In genomic region chr4:87006531-87007344, GRCh38 we compare ENCODE assay signal across 8 cellular contexts.
DNase-seq lines count a peak whose midpoint lies in the region; ATAC-seq and TF ChIP-seq lines count a peak whose summit lies in the region.

No MANE protein-coding gene starts in this region.

- H3K9me3 Mint-ChIP-seq in chondrocyte (ENCODE audit: low read depth) = peaks cover 2% of the 10 kb centered on the region

- H3K36me3 Mint-ChIP-seq in chondrocyte (ENCODE audit: low read depth) = no peaks in the 10 kb centered on the region

- ATAC-seq in HG03378 (IDR thresholded peaks at IDR 0.05; ENCODE audit: unreplicated experiment) = peak; percentile 70

- H3K4me1 ChIP-seq in BE2C = peaks cover 12% of the 10 kb centered on the region

- DNase-seq in BE2C (peak; percentile 96), NCI-H446 treated with DMSO at 0.1 percent for 48 hours (lab: John Stamatoyannopoulos, UW) (peak; percentile 92), chondrocyte (ENCODE audit: low spot score) (peak; percentile 97), kidney tubule cell (ENCODE audit: low spot score) (peak; percentile 95)
- peak; percentile 88 for DNase-seq in activated CD4-positive, alpha-beta T cell treated with anti-CD3 and anti-CD28 coated beads for 1 hour
- DNase-seq in stimulated activated CD4-positive, alpha-beta T cell treated with anti-CD3 and anti-CD28 coated beads, Interleukin-1b, Interleukin-23, amount 100 ng/mL, for 1 hour (ENCODE audit: low read depth in 2 of 2) = peak; percentile 59 to 79

- H3K27me3 ChIP-seq in BE2C = no peaks in the 10 kb centered on the region

- H3K27ac Mint-ChIP-seq in chondrocyte (ENCODE audit: unreplicated experiment) = peak overlapping the region; percentile 96

- H3K4me3 ChIP-seq in BE2C (ENCODE audit: low read depth, low read length) = peak overlapping the region; percentile 86

- no peaks in the 10 kb centered on the region for H3K27me3 Mint-ChIP-seq in chondrocyte (ENCODE audit: low read depth)

- TF ChIP-seq CTCF in BE2C (IDR thresholded peaks at IDR 0.05; ENCODE audit: low read depth, low read length) (peak; percentile 20; the same call in 1 of the 2 replicates), chondrocyte (IDR thresholded peaks at IDR 0.05) (peak; percentile 72)

- no peaks in the 10 kb centered on the region for H3K9me3 ChIP-seq in BE2C

- peak; percentile 99 for TF ChIP-seq POLR2A in GM19099 (IDR thresholded peaks at IDR 0.05; ENCODE audit: extremely low read depth, insufficient read length, low read depth)

- H3K4me1 Mint-ChIP-seq in chondrocyte (ENCODE audit: low read depth) = peaks cover 41% of the 10 kb centered on the region

- H3K36me3 ChIP-seq in BE2C = no peaks in the 10 kb centered on the region

- H3K4me3 Mint-ChIP-seq in chondrocyte (ENCODE audit: unreplicated experiment) = peak overlapping the region; percentile 84

Comparison
In these comparisons a context has a peak if more than half of its experiments do, and no peak if none do; other contexts are left out.
1. Peak in every context shown above with its lines: DNase-seq, ATAC-seq and H3K4me3 ChIP-seq.